ENCODE assay signal across 8 cellular contexts in the genomic region with DNA sequence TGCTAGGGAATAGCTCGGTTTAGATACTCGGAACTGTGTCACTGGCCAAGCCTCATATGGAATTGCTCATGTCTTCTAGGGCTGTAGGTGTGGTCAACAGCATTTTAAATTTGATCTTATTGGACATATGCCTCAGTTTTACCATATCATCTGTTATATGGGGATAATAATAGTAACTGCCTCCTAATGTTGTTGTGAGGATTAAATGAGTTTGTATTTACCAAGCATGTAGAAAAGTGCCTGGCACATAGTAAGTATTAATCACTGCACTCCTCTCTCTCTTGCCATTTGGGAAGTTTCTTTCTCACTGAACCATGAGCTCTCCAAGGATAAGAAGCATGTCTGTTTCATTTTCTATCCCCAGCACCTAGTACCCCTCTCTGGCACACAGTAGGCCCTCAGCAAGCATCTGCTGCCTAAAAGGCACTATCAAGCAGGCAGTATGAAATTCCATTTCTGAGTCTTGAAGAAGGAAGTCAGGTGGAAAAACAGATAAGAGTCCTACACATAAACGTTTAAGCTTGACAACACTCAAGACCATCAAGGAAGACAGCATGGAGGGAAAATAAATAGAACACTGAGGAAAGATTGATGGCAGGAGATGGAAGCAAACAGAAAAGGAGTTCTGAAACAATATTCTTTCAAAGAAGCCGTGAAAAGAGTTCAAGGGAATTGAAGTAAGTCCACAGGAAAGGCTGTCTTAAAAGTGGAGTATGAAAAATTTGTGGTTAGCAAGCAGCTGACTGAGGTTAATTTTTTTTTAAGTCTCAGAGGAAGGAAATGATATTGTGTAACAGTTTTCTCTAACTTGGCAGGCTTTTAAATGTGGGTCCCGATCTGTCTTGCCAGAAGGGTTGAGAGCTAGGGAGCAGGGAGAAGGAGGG. TPM values are rescaled to one million over a fixed set of nuclear protein-coding genes. Genes with fewer than 3 reads are reported as not detected.
DNase-seq lines count a peak whose midpoint lies in the region; TF ChIP-seq lines count a peak whose summit lies in the region.

No MANE protein-coding gene starts in this region.

- TF ChIP-seq CTCF in OCI-LY3 (IDR thresholded peaks at IDR 0.05; ENCODE audit: low read depth, low read length) (no peak), chondrocyte (IDR thresholded peaks at IDR 0.05) (no peak)

- no peaks in the 10 kb centered on the region for H3K9me3 ChIP-seq in OCI-LY3 (ENCODE audit: insufficient read depth, low read length)

- H3K4me2 ChIP-seq in OCI-LY3 (ENCODE audit: low read length) = peak overlapping the region; percentile 85

- H3K9me3 Mint-ChIP-seq in activated naive CD4-positive, alpha-beta T cell treated with anti-CD3 and anti-CD28 coated beads, Interleukin-2, amount 50 U/mL, for 24 hours = no peaks in the 10 kb centered on the region
- H3K9me3 Mint-ChIP-seq in chondrocyte (ENCODE audit: low read depth) = no peaks in the 10 kb centered on the region

- peaks cover 66% of the 10 kb centered on the region for H3K4me1 ChIP-seq in OCI-LY3 (ENCODE audit: low read length)

- H3K27ac Mint-ChIP-seq in activated naive CD4-positive, alpha-beta T cell treated with anti-CD3 and anti-CD28 coated beads, Interleukin-2, amount 50 U/mL, for 24 hours = peak overlapping the region; percentile 55
- H3K27ac Mint-ChIP-seq in chondrocyte (ENCODE audit: unreplicated experiment) = peak overlapping the region; percentile 77

- H3K79me2 ChIP-seq in OCI-LY3 (ENCODE audit: low read length) = peaks cover 24% of the 10 kb centered on the region

- H3K9ac ChIP-seq in OCI-LY3 (ENCODE audit: low read length) = peak overlapping the region; percentile 58

- peak overlapping the region; percentile 92 for H3K27ac ChIP-seq in OCI-LY3 (ENCODE audit: low read length)

- H2AFZ ChIP-seq in OCI-LY3 (ENCODE audit: low read depth, low read length) = no peak overlapping the region

- no peak for DNase-seq in activated naive CD4-positive, alpha-beta T cell treated with Interleukin-2 at 50 U/mL for 16 hours
- no peak for DNase-seq in chondrocyte (ENCODE audit: low spot score)
- DNase-seq in myocyte (ENCODE audit: low read depth) = peak; percentile 78
- no peak for DNase-seq in amygdala (lab: John Stamatoyannopoulos, UW)
- DNase-seq in effector CD8-positive, alpha-beta T cell (lab: John Stamatoyannopoulos, UW) = no peak
- DNase-seq in NCI-H526 (lab: John Stamatoyannopoulos, UW) = no peak

- H3K4me1 Mint-ChIP-seq in activated naive CD4-positive, alpha-beta T cell treated with anti-CD3 and anti-CD28 coated beads, Interleukin-2, amount 50 U/mL, for 24 hours = peaks cover 47% of the 10 kb centered on the region
- peaks cover 58% of the 10 kb centered on the region for H3K4me1 Mint-ChIP-seq in chondrocyte (ENCODE audit: low read depth)

- peaks cover 7% of the 10 kb centered on the region for H3K36me3 ChIP-seq in OCI-LY3 (replicated peaks; ENCODE audit: low read depth, low read length)

- peak overlapping the region; percentile 90 for H3K4me3 ChIP-seq in OCI-LY3 (ENCODE audit: low read length)

- H3K36me3 Mint-ChIP-seq in activated naive CD4-positive, alpha-beta T cell treated with anti-CD3 and anti-CD28 coated beads, Interleukin-2, amount 50 U/mL, for 24 hours = peaks cover 2% of the 10 kb centered on the region
- no peaks in the 10 kb centered on the region for H3K36me3 Mint-ChIP-seq in chondrocyte (ENCODE audit: low read depth)

- no peaks in the 10 kb centered on the region for H3K27me3 ChIP-seq in OCI-LY3 (ENCODE audit: low read depth, low read length)

- no peaks in the 10 kb centered on the region for H3K27me3 Mint-ChIP-seq in activated naive CD4-positive, alpha-beta T cell treated with anti-CD3 and anti-CD28 coated beads, Interleukin-2, amount 50 U/mL, for 24 hours
- no peaks in the 10 kb centered on the region for H3K27me3 Mint-ChIP-seq in chondrocyte (ENCODE audit: low read depth)

- H3K4me3 Mint-ChIP-seq in activated naive CD4-positive, alpha-beta T cell treated with anti-CD3 and anti-CD28 coated beads, Interleukin-2, amount 50 U/mL, for 24 hours = peak overlapping the region; percentile 56
- H3K4me3 Mint-ChIP-seq in chondrocyte (ENCODE audit: unreplicated experiment) = peak overlapping the region; percentile 33

- peaks cover 16% of the 10 kb centered on the region for H4K20me1 ChIP-seq in OCI-LY3 (ENCODE audit: insufficient read depth, low read length)

RNA-seq across cellular contexts. Expression of a gene that starts 2.2 kb away (rescaled TPM):
- total RNA-seq in chondrocyte (49.9 to 63.4 TPM (median 61.3 TPM) in 3 replicates), myocyte (72.8 and 102 TPM in 2 replicates)
- polyA plus RNA-seq in myocyte (2012) = 77.3 TPM

RNA-seq across cellular contexts. Expression of a gene that starts 33.4 kb away (rescaled TPM):
- total RNA-seq in chondrocyte (501 to 877 TPM (median 874 TPM) in 3 replicates), myocyte (346 and 373 TPM in 2 replicates)
- polyA plus RNA-seq in myocyte (2012) = 425 TPM
